1 cellular context compared by ENCODE assay signal in genomic region chr22:46649176-46650077, GRCh38.
TF ChIP-seq lines count a peak whose summit lies in the region.

No MANE protein-coding gene starts in this region.

TF ChIP-seq in K562, 482 proteins besides CTCF, POLR2A, EP300 and RAD21 (continued from another document and continues in another):
- TF ChIP-seq ZBTB40 (IDR thresholded peaks at IDR 0.05) = no peak
- no peak for TF ChIP-seq ZBTB40 (CRISPR knock-in tag; IDR thresholded peaks at IDR 0.05)
- no peak for TF ChIP-seq ZBTB34 (CRISPR knock-in tag; IDR thresholded peaks at IDR 0.05)
- no peak for TF ChIP-seq TBP (optimal IDR thresholded peaks at IDR 0.05; ENCODE audit: low read depth, low read length)
- no peak for TF ChIP-seq MEF2D (tag; conservative IDR thresholded peaks at IDR 0.05; ENCODE audit: low read depth)
- no peak for TF ChIP-seq ZNF3 (CRISPR knock-in tag; IDR thresholded peaks at IDR 0.05)
- TF ChIP-seq ZBED1 (IDR thresholded peaks at IDR 0.05) = no peak
- TF ChIP-seq ZBTB1 (CRISPR knock-in tag; IDR thresholded peaks at IDR 0.05; ENCODE audit: borderline replicate concordance, low read depth) = no peak
- no peak for TF ChIP-seq SIN3A (IDR thresholded peaks at IDR 0.05; ENCODE audit: borderline replicate concordance in 2 of 2, control insufficient read depth in 1 of 2, low read depth in 2 of 2, low read length in 2 of 2)
- no peak for TF ChIP-seq TAF1 (IDR thresholded peaks at IDR 0.05; ENCODE audit: control insufficient read depth, extremely low read depth, insufficient read depth, low read length, severe bottlenecking)
- 0 out of 2 replicates have a peak, but pooled peaks have one; percentile 27 for TF ChIP-seq EP400 (IDR thresholded peaks at IDR 0.05)
- TF ChIP-seq NR3C1 (CRISPR knock-in tag; IDR thresholded peaks at IDR 0.05) = no peak
- TF ChIP-seq CREM (IDR thresholded peaks at IDR 0.05; ENCODE audit: low read depth) = peak; percentile 73
- no peak for TF ChIP-seq CHD7 (IDR thresholded peaks at IDR 0.05; ENCODE audit: low read depth, low read length)
- no peak for TF ChIP-seq ZNF589 (CRISPR knock-in tag; IDR thresholded peaks at IDR 0.05; ENCODE audit: low read depth)
- TF ChIP-seq ZZZ3 (IDR thresholded peaks at IDR 0.05) = no peak
- peak; percentile 62 for TF ChIP-seq CBFA2T3 (IDR thresholded peaks at IDR 0.05)
- TF ChIP-seq SMARCE1 (IDR thresholded peaks at IDR 0.05) = peak; percentile 45; the same call in 1 of the 2 replicates
- no peak for TF ChIP-seq DEAF1 (CRISPR knock-in tag; IDR thresholded peaks at IDR 0.05)
- TF ChIP-seq ZNF277 (CRISPR knock-in tag; IDR thresholded peaks at IDR 0.05; ENCODE audit: borderline replicate concordance) = no peak
- no peak for TF ChIP-seq MITF (IDR thresholded peaks at IDR 0.05)
- TF ChIP-seq DPF2 (IDR thresholded peaks at IDR 0.05) = peak; percentile 57; the same call in 1 of the 2 replicates
- TF ChIP-seq COPS2 (conservative IDR thresholded peaks at IDR 0.05) = no peak
- no peak for TF ChIP-seq ZNF77 (CRISPR knock-in tag; IDR thresholded peaks at IDR 0.05)
- TF ChIP-seq NFIX (CRISPR knock-in tag; IDR thresholded peaks at IDR 0.05; ENCODE audit: low read depth) = no peak
- TF ChIP-seq CEBPB (tag; IDR thresholded peaks at IDR 0.05) = no peak
- TF ChIP-seq ZNF316 (IDR thresholded peaks at IDR 0.05) = no peak
- no peak for TF ChIP-seq MLX (CRISPR knock-in tag; conservative IDR thresholded peaks at IDR 0.05)
- peak; percentile 14; the same call in 1 of the 2 replicates for TF ChIP-seq LEF1 (IDR thresholded peaks at IDR 0.05)
- no peak for TF ChIP-seq ZNF197 (CRISPR knock-in tag; IDR thresholded peaks at IDR 0.05; ENCODE audit: low read depth)
